In genomic region chr1:202968895-202969295, GRCh38 we compare ENCODE assay signal across 8 cellular contexts. TPM values are rescaled to one million over a fixed set of nuclear protein-coding genes. Genes with fewer than 3 reads are reported as not detected.
DNase-seq lines count a peak whose midpoint lies in the region; ATAC-seq and TF ChIP-seq lines count a peak whose summit lies in the region.

No MANE protein-coding gene starts in this region.

- CTCF ChIA-PET in A673 (lab: Charles Lee) (no interaction called here), GM10248 (lab: Yijun Ruan, JAX) (interaction anchor here (0.9 to 2.7 kb wide), 7 partner anchors 9 to 70 kb away, joined by 3 to 19 read pairs (median 5); partner anchors contain the start of gene TMEM183A)

- H3K36me3 ChIP-seq in A673 (ENCODE audit: insufficient read depth, low read length, poor library complexity, severe bottlenecking): no peaks in the 10 kb centered on the region

- no peaks in the 10 kb centered on the region for H3K9me3 Mint-ChIP-seq in activated CD4-positive, alpha-beta T cell treated with anti-CD3 and anti-CD28 coated beads, Interleukin-2, amount 10 ng/mL, durations not matched to agents 24 days and 14 days

- DNase-seq in A673 (ENCODE audit: low spot score) (peak; percentile 77), GM10248 (ENCODE audit: extremely low spot score) (peak; percentile 70), NCI-H2171 treated with DMSO at 0.1 percent for 48 hours (lab: John Stamatoyannopoulos, UW) (peak; percentile 29), fibroblast of pulmonary artery (ENCODE audit: low read depth) (peak; percentile 73), nucleus accumbens (lab: John Stamatoyannopoulos, UW) (peak in 32 of 56 donors; percentile 5 to 58 (median 18)), NCI-H2029 (lab: John Stamatoyannopoulos, UW) (no peak)
- peak; percentile 81 for DNase-seq in activated CD4-positive, alpha-beta T cell treated with anti-CD3 and anti-CD28 coated beads, Interleukin-2, amount 10 ng/mL, durations not matched to agents 24 days and 14 days

- BruUV-seq in A673 (replicated peaks; lab: Mats Ljungman, UMichigan): no TSS peak

- no peak overlapping the region for H3K4me3 ChIP-seq in A673 (ENCODE audit: low read depth, low read length, poor library complexity, severe bottlenecking)
- H3K4me3 ChIP-seq in fibroblast of pulmonary artery (replicated peaks; ENCODE audit: low read depth, low read length): no peak overlapping the region

- no peak overlapping the region for H3K4me3 Mint-ChIP-seq in activated CD4-positive, alpha-beta T cell treated with anti-CD3 and anti-CD28 coated beads, Interleukin-2, amount 10 ng/mL, durations not matched to agents 24 days and 14 days

- H3K9me3 ChIP-seq in A673 (ENCODE audit: low read depth, low read length, poor library complexity, severe bottlenecking): no peaks in the 10 kb centered on the region

- peaks cover 6% of the 10 kb centered on the region for H3K27me3 ChIP-seq in A673 (replicated peaks; ENCODE audit: insufficient read depth, low read depth, low read length, poor library complexity)

- H3K4me1 Mint-ChIP-seq in activated CD4-positive, alpha-beta T cell treated with anti-CD3 and anti-CD28 coated beads, Interleukin-2, amount 10 ng/mL, durations not matched to agents 24 days and 14 days: peaks cover 24% of the 10 kb centered on the region

- no peak overlapping the region for H3K27ac ChIP-seq in A673 (ENCODE audit: low read depth, low read length, poor library complexity, severe bottlenecking)

- POLR2A ChIA-PET in A673 (lab: Charles Lee; ENCODE audit: low non-redundant PET) (no interaction called here), GM10248 (lab: Yijun Ruan, JAX) (no interaction called here)

- H3K27me3 Mint-ChIP-seq in activated CD4-positive, alpha-beta T cell treated with anti-CD3 and anti-CD28 coated beads, Interleukin-2, amount 10 ng/mL, durations not matched to agents 24 days and 14 days: peaks cover 15% of the 10 kb centered on the region

- peaks cover 5% of the 10 kb centered on the region for H3K4me1 ChIP-seq in A673 (ENCODE audit: insufficient read depth, low read length, poor library complexity, severe bottlenecking)

- peaks cover 6% of the 10 kb centered on the region for H3K36me3 Mint-ChIP-seq in activated CD4-positive, alpha-beta T cell treated with anti-CD3 and anti-CD28 coated beads, Interleukin-2, amount 10 ng/mL, durations not matched to agents 24 days and 14 days (ENCODE audit: low read depth)

- H3K27ac Mint-ChIP-seq in activated CD4-positive, alpha-beta T cell treated with anti-CD3 and anti-CD28 coated beads, Interleukin-2, amount 10 ng/mL, durations not matched to agents 24 days and 14 days: no peak overlapping the region

- peak; percentile 73 for TF ChIP-seq CTCF in A673 (conservative IDR thresholded peaks at IDR 0.05; ENCODE audit: low read depth, low read length)
- peak; percentile 62 for TF ChIP-seq CTCF in GM10248 (IDR thresholded peaks at IDR 0.05; ENCODE audit: control extremely low read depth, extremely low read depth, low read depth, missing control alignments)
- TF ChIP-seq CTCF in fibroblast of pulmonary artery (IDR thresholded peaks at IDR 0.05; ENCODE audit: low read length, missing control alignments): peak; percentile 95

- intact Hi-C loops in A673 (cut with micrococcal nuclease; ENCODE audit: unreplicated experiment): no loop called here
- intact Hi-C loops in activated CD4-positive, alpha-beta T cell treated with anti-CD3 and anti-CD28 coated beads, Interleukin-2, amount 10 ng/mL, durations not matched to agents 24 days and 14 days (cut with micrococcal nuclease): loop anchor here (2.0 kb wide), 2 partner anchors 42 to 80 kb away; partner anchors contain the start of genes KLHL12 and RABIF

- ATAC-seq in HG02798 (IDR thresholded peaks at IDR 0.05; ENCODE audit: poor library complexity, unreplicated experiment): peak; percentile 53

RNA-seq across cellular contexts. Expression of gene CYB5R1, which starts 1.8 kb away (rescaled TPM):
- total RNA-seq in A673 (2021): 27.8 and 28.3 TPM in 2 replicates
- 18.0 and 19.9 TPM in 2 replicates for total RNA-seq in activated CD4-positive, alpha-beta T cell treated with anti-CD3 and anti-CD28 coated beads, Interleukin-2, amount 10 ng/mL, durations not matched to agents 24 days and 14 days

RNA-seq across cellular contexts. Expression of gene ADIPOR1, which starts 10.8 kb away (rescaled TPM):
- 79.1 and 81.4 TPM in 2 replicates for total RNA-seq in A673 (2021)
- 86.7 and 92.1 TPM in 2 replicates for total RNA-seq in activated CD4-positive, alpha-beta T cell treated with anti-CD3 and anti-CD28 coated beads, Interleukin-2, amount 10 ng/mL, durations not matched to agents 24 days and 14 days

RNA-seq across cellular contexts. Expression of gene TMEM183A, which starts 38.3 kb away (rescaled TPM):
- 65.1 and 68.4 TPM in 2 replicates for total RNA-seq in A673 (2021)
- total RNA-seq in activated CD4-positive, alpha-beta T cell treated with anti-CD3 and anti-CD28 coated beads, Interleukin-2, amount 10 ng/mL, durations not matched to agents 24 days and 14 days: 77.7 and 82.8 TPM in 2 replicates

RNA-seq across cellular contexts. Expression of gene KLHL12, which starts 41.9 kb away (rescaled TPM):
- 17.8 and 22.9 TPM in 2 replicates for total RNA-seq in A673 (2021)
- total RNA-seq in activated CD4-positive, alpha-beta T cell treated with anti-CD3 and anti-CD28 coated beads, Interleukin-2, amount 10 ng/mL, durations not matched to agents 24 days and 14 days: 28.0 and 30.5 TPM in 2 replicates

RNA-seq across cellular contexts. Expression of gene PPFIA4, which starts 57.4 kb away (rescaled TPM):
- 2.5 and 3.0 TPM in 2 replicates for total RNA-seq in A673 (2021)
- total RNA-seq in activated CD4-positive, alpha-beta T cell treated with anti-CD3 and anti-CD28 coated beads, Interleukin-2, amount 10 ng/mL, durations not matched to agents 24 days and 14 days: 34.2 and 35.1 TPM in 2 replicates
